Comparison of ENCODE assay signal across 1 cellular context in genomic region chr10:35613597-35614226, GRCh38.
TF ChIP-seq lines count a peak whose summit lies in the region.

No MANE protein-coding gene starts in this region.

TF ChIP-seq in GM23338, 12 proteins besides CTCF, POLR2A, EP300 and RAD21 (continued from another document):
- no peak for TF ChIP-seq REST (IDR thresholded peaks at IDR 0.05; ENCODE audit: unreplicated experiment)
